In the genomic region with DNA sequence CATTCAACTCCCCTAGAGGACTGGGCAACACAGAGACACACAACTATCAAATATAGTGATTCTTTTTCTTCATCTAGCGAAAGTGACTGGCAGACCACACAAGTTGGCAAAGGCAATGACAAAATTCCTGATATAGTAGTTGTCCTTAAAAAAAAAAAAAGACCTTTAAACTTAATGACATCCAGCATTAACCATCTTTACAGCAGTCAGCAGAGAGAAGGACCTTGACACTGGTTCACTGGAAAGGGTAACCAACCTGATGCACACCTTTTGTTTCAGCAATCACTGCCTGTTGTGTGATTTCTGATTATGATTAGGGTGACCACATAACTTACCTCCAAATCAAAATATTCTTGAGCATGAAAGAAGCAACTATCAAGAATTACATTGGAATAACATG, we compare ENCODE assay signal across 1 cellular context.
TF ChIP-seq lines count a peak whose summit lies in the region.

No MANE protein-coding gene starts in this region.

TF ChIP-seq in GM23338, 12 proteins besides CTCF, POLR2A, EP300 and RAD21 (continued from another document):
- no peak for TF ChIP-seq POLR2AphosphoS5 (IDR thresholded peaks at IDR 0.05; ENCODE audit: low read depth)
- TF ChIP-seq, protein P1, sequence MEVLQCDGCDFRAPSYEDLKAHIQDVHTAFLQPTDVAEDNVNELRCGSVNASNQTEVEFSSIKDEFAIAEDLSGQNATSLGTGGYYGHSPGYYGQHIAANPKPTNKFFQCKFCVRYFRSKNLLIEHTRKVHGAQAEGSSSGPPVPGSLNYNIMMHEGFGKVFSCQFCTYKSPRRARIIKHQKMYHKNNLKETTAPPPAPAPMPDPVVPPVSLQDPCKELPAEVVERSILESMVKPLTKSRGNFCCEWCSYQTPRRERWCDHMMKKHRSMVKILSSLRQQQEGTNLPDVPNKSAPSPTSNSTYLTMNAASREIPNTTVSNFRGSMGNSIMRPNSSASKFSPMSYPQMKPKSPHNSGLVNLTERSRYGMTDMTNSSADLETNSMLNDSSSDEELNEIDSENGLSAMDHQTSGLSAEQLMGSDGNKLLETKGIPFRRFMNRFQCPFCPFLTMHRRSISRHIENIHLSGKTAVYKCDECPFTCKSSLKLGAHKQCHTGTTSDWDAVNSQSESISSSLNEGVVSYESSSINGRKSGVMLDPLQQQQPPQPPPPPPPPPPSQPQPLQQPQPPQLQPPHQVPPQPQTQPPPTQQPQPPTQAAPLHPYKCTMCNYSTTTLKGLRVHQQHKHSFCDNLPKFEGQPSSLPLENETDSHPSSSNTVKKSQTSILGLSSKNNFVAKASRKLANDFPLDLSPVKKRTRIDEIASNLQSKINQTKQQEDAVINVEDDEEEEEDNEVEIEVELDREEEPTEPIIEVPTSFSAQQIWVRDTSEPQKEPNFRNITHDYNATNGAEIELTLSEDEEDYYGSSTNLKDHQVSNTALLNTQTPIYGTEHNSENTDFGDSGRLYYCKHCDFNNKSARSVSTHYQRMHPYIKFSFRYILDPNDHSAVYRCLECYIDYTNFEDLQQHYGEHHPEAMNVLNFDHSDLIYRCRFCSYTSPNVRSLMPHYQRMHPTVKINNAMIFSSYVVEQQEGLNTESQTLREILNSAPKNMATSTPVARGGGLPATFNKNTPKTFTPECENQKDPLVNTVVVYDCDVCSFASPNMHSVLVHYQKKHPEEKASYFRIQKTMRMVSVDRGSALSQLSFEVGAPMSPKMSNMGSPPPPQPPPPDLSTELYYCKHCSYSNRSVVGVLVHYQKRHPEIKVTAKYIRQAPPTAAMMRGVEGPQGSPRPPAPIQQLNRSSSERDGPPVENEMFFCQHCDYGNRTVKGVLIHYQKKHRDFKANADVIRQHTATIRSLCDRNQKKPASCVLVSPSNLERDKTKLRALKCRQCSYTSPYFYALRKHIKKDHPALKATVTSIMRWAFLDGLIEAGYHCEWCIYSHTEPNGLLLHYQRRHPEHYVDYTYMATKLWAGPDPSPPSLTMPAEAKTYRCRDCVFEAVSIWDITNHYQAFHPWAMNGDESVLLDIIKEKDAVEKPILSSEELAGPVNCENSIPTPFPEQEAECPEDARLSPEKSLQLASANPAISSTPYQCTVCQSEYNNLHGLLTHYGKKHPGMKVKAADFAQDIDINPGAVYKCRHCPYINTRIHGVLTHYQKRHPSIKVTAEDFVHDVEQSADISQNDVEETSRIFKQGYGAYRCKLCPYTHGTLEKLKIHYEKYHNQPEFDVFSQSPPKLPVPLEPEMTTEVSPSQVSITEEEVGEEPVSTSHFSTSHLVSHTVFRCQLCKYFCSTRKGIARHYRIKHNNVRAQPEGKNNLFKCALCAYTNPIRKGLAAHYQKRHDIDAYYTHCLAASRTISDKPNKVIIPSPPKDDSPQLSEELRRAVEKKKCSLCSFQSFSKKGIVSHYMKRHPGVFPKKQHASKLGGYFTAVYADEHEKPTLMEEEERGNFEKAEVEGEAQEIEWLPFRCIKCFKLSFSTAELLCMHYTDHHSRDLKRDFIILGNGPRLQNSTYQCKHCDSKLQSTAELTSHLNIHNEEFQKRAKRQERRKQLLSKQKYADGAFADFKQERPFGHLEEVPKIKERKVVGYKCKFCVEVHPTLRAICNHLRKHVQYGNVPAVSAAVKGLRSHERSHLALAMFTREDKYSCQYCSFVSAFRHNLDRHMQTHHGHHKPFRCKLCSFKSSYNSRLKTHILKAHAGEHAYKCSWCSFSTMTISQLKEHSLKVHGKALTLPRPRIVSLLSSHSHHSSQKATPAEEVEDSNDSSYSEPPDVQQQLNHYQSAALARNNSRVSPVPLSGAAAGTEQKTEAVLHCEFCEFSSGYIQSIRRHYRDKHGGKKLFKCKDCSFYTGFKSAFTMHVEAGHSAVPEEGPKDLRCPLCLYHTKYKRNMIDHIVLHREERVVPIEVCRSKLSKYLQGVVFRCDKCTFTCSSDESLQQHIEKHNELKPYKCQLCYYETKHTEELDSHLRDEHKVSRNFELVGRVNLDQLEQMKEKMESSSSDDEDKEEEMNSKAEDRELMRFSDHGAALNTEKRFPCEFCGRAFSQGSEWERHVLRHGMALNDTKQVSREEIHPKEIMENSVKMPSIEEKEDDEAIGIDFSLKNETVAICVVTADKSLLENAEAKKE (CRISPR knock-in tag; IDR thresholded peaks at IDR 0.05): no peak
- TF ChIP-seq, protein P2, sequence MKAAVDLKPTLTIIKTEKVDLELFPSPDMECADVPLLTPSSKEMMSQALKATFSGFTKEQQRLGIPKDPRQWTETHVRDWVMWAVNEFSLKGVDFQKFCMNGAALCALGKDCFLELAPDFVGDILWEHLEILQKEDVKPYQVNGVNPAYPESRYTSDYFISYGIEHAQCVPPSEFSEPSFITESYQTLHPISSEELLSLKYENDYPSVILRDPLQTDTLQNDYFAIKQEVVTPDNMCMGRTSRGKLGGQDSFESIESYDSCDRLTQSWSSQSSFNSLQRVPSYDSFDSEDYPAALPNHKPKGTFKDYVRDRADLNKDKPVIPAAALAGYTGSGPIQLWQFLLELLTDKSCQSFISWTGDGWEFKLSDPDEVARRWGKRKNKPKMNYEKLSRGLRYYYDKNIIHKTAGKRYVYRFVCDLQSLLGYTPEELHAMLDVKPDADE (IDR thresholded peaks at IDR 0.05): no peak
- TF ChIP-seq ZNF331 (CRISPR knock-in tag; IDR thresholded peaks at IDR 0.05; ENCODE audit: low read depth): no peak
- TF ChIP-seq EZH2 (IDR thresholded peaks at IDR 0.05; ENCODE audit: low read depth, unreplicated experiment): no peak
